Comparison of ENCODE assay signal across 26 cellular contexts in genomic region chr18:55237665-55238064, GRCh38.
"Had no signal": no experiment of that assay in that cellular context is flagged by ENCODE, and none has a peak within 500 bp of the region (broad histone marks: within the 10 kb centered on the region; RNA-seq: fewer than 3 reads in every experiment).

No MANE protein-coding gene starts in this region.

- H3K27ac ChIP-seq: cardiac muscle cell, hepatocyte, pancreas, right lobe of liver, skin epidermis, suprapubic skin, transverse colon had no signal

- H3K36me3 ChIP-seq: cardiac muscle cell, pancreas, right lobe of liver had no signal

- H3K4me3 Mint-ChIP-seq: activated CD4-positive, alpha-beta T cell treated with anti-CD3 and anti-CD28 coated beads for 36 hours; activated naive CD4-positive, alpha-beta T cell treated with anti-CD3 and anti-CD28 coated beads, Interleukin-2, amount 10 ng/mL, durations not matched to agents 7 days and 5 days; activated T-cell treated with anti-CD3 and anti-CD28 coated beads, Interleukin-2, amount 50 U/mL, for 72 hours; effector memory CD8-positive, alpha-beta T cell; nephron progenitor cell; stimulated activated effector memory CD8-positive, alpha-beta T cell treated with anti-CD3 and anti-CD28 coated beads, Interleukin-12 subunit alpha, Interleukin-12 subunit beta, amount 100 ng/mL, for 72 hours; stimulated activated naive CD8-positive, alpha-beta T cell treated with anti-CD3 and anti-CD28 coated beads, Interleukin-15, amount 100 ng/mL, for 72 hours; WTC11 had no signal

- H3K4me3 ChIP-seq: cardiac muscle cell, hepatocyte, pancreas, right lobe of liver, skin epidermis, suprapubic skin, transverse colon had no signal

- DNase-seq: activated CD4-positive, alpha-beta T cell treated with anti-CD3 and anti-CD28 coated beads for 36 hours; activated CD4-positive, alpha-beta T cell treated with anti-CD3 and anti-CD28 coated beads, Interleukin-2, amount 50 U/mL, for 48 hours; activated effector memory CD4-positive, alpha-beta T cell treated with Interleukin-2 at 50 U/mL for 16 hours; activated naive CD4-positive, alpha-beta T cell treated with anti-CD3 and anti-CD28 coated beads, Interleukin-2, amount 10 ng/mL, durations not matched to agents 7 days and 5 days; activated T-cell treated with anti-CD3 and anti-CD28 coated beads, Interleukin-2, amount 50 U/mL, for 72 hours; effector memory CD8-positive, alpha-beta T cell; foreskin melanocyte; glutamatergic neuron; kidney glomerular epithelial cell; left ventricle myocardium superior; mammary epithelial cell; nephron progenitor cell; pancreas; right lobe of liver; stimulated activated CD4-positive, alpha-beta T cell treated with anti-CD3 and anti-CD28 coated beads, Interleukin-2, amount 100 ng/mL, for 24 hours; stimulated activated naive CD8-positive, alpha-beta T cell treated with anti-CD3 and anti-CD28 coated beads, Interleukin-15, amount 100 ng/mL, for 72 hours; T-helper 1 cell; T-helper 9 cell; transverse colon had no signal

- H3K9me3 ChIP-seq: pancreas, right lobe of liver, suprapubic skin, transverse colon had no signal

- H3K27me3 ChIP-seq: cardiac muscle cell, hepatocyte, pancreas, right lobe of liver, suprapubic skin, transverse colon had no signal

- H3K27ac Mint-ChIP-seq: activated CD4-positive, alpha-beta T cell treated with anti-CD3 and anti-CD28 coated beads for 36 hours; activated naive CD4-positive, alpha-beta T cell treated with anti-CD3 and anti-CD28 coated beads, Interleukin-2, amount 10 ng/mL, durations not matched to agents 7 days and 5 days; activated T-cell treated with anti-CD3 and anti-CD28 coated beads, Interleukin-2, amount 50 U/mL, for 72 hours; effector memory CD8-positive, alpha-beta T cell; nephron progenitor cell; stimulated activated effector memory CD8-positive, alpha-beta T cell treated with anti-CD3 and anti-CD28 coated beads, Interleukin-12 subunit alpha, Interleukin-12 subunit beta, amount 100 ng/mL, for 72 hours; stimulated activated naive CD8-positive, alpha-beta T cell treated with anti-CD3 and anti-CD28 coated beads, Interleukin-15, amount 100 ng/mL, for 72 hours; WTC11 had no signal

- H3K36me3 Mint-ChIP-seq: activated naive CD4-positive, alpha-beta T cell treated with anti-CD3 and anti-CD28 coated beads, Interleukin-2, amount 10 ng/mL, durations not matched to agents 7 days and 5 days; stimulated activated effector memory CD8-positive, alpha-beta T cell treated with anti-CD3 and anti-CD28 coated beads, Interleukin-12 subunit alpha, Interleukin-12 subunit beta, amount 100 ng/mL, for 72 hours had no signal

- H3K4me1 Mint-ChIP-seq: activated naive CD4-positive, alpha-beta T cell treated with anti-CD3 and anti-CD28 coated beads, Interleukin-2, amount 10 ng/mL, durations not matched to agents 7 days and 5 days; stimulated activated effector memory CD8-positive, alpha-beta T cell treated with anti-CD3 and anti-CD28 coated beads, Interleukin-12 subunit alpha, Interleukin-12 subunit beta, amount 100 ng/mL, for 72 hours; stimulated activated naive CD8-positive, alpha-beta T cell treated with anti-CD3 and anti-CD28 coated beads, Interleukin-15, amount 100 ng/mL, for 72 hours had no signal

- H3K9me3 Mint-ChIP-seq: activated naive CD4-positive, alpha-beta T cell treated with anti-CD3 and anti-CD28 coated beads, Interleukin-2, amount 10 ng/mL, durations not matched to agents 7 days and 5 days; activated T-cell treated with anti-CD3 and anti-CD28 coated beads, Interleukin-2, amount 50 U/mL, for 72 hours; effector memory CD8-positive, alpha-beta T cell; nephron progenitor cell; stimulated activated effector memory CD8-positive, alpha-beta T cell treated with anti-CD3 and anti-CD28 coated beads, Interleukin-12 subunit alpha, Interleukin-12 subunit beta, amount 100 ng/mL, for 72 hours; stimulated activated naive CD8-positive, alpha-beta T cell treated with anti-CD3 and anti-CD28 coated beads, Interleukin-15, amount 100 ng/mL, for 72 hours; WTC11 had no signal

- H3K27me3 Mint-ChIP-seq: activated CD4-positive, alpha-beta T cell treated with anti-CD3 and anti-CD28 coated beads for 36 hours; activated naive CD4-positive, alpha-beta T cell treated with anti-CD3 and anti-CD28 coated beads, Interleukin-2, amount 10 ng/mL, durations not matched to agents 7 days and 5 days; effector memory CD8-positive, alpha-beta T cell; stimulated activated naive CD8-positive, alpha-beta T cell treated with anti-CD3 and anti-CD28 coated beads, Interleukin-15, amount 100 ng/mL, for 72 hours had no signal

- ATAC-seq: activated CD4-positive, alpha-beta T cell treated with anti-CD3 and anti-CD28 coated beads for 36 hours; activated T-cell treated with anti-CD3 and anti-CD28 coated beads, Interleukin-2, amount 50 U/mL, for 72 hours; effector memory CD8-positive, alpha-beta T cell; esophagus mucosa; left ventricle myocardium superior; pancreas; right lobe of liver; stimulated activated effector memory CD8-positive, alpha-beta T cell treated with anti-CD3 and anti-CD28 coated beads, Interleukin-12 subunit alpha, Interleukin-12 subunit beta, amount 100 ng/mL, for 72 hours; stimulated activated naive CD8-positive, alpha-beta T cell treated with anti-CD3 and anti-CD28 coated beads, Interleukin-15, amount 100 ng/mL, for 72 hours; WTC11 had no signal
